8 cellular contexts compared by ENCODE assay signal in genomic region chr14:24806061-24806678, GRCh38.
A peak's percentile ranks its signal among the peaks of the same experiment; 100 is the strongest.
DNase-seq lines count a peak whose midpoint lies in the region; ATAC-seq and TF ChIP-seq lines count a peak whose summit lies in the region.

No MANE protein-coding gene starts in this region.

- peaks cover 4 to 12% of the 10 kb centered on the region in 2 donors for H3K27me3 Mint-ChIP-seq in stimulated activated naive B cell treated with anti-CD40 and anti-IgM and Interleukin-4, amounts not matched to agents 10 μg/mL and 1 μg/mL and 100 μg/mL, for 72 hours

- H4K8ac ChIP-seq in IMR-90 (ENCODE audit: low read depth in 2 of 2, low read length in 2 of 2) = no peak overlapping the region

- no peak overlapping the region for H2BK5ac ChIP-seq in IMR-90 (ENCODE audit: low read depth, low read length, poor library complexity, severe bottlenecking)

- TF ChIP-seq CTCF in AG04450 (IDR thresholded peaks at IDR 0.05; ENCODE audit: low read depth, low read length) (peak; percentile 83), GM13976 (IDR thresholded peaks at IDR 0.05; ENCODE audit: borderline replicate concordance, control extremely low read depth, extremely low read depth, insufficient read depth, missing control alignments) (peak; percentile 74), IMR-90 (conservative IDR thresholded peaks at IDR 0.05; ENCODE audit: low read depth, low read length) (peak; percentile 79), coronary artery (IDR thresholded peaks at IDR 0.05) (peak; percentile 50), right lobe of liver (IDR thresholded peaks at IDR 0.05) (peak; percentile 89 to 95 (median 92))

- in situ Hi-C loops in GM13976 (cut with MboI; ENCODE audit: low sequenced_read_pairs, unreplicated experiment) = loop anchor here (25.0 kb wide), 1 partner anchor 331 kb away; no protein-coding TSS in a partner anchor
- in situ Hi-C loops in IMR-90 (cut with MboI; ENCODE audit: low sequenced_read_pairs) = no loop called here

- no peak overlapping the region for H4K91ac ChIP-seq in IMR-90 (ENCODE audit: insufficient read depth, low read depth, low read length)

- no peaks in the 10 kb centered on the region for H3K79me1 ChIP-seq in IMR-90 (ENCODE audit: low read depth in 1 of 2, low read length in 2 of 2)

- peaks cover 2% of the 10 kb centered on the region; the same call in 1 of the 2 replicates for H3K4me1 ChIP-seq in IMR-90 (ENCODE audit: control insufficient read depth, insufficient read depth, low read length)
- no peaks in the 10 kb centered on the region; the same call in 1 of the 2 replicates for H3K4me1 ChIP-seq in SJSA1 (replicated peaks)
- peaks cover 0 to 29% (median 8%) of the 10 kb centered on the region in 4 donors for H3K4me1 ChIP-seq in right lobe of liver

- H3K23ac ChIP-seq in IMR-90 (ENCODE audit: low read depth, low read length) = no peak overlapping the region

- TF ChIP-seq POLR2A in IMR-90 (IDR thresholded peaks at IDR 0.05; ENCODE audit: low read depth, low read length) (0 out of 2 replicates have a peak, but pooled peaks have one; percentile 41), right lobe of liver (IDR thresholded peaks at IDR 0.05) (no peak)

- H3K36me3 Mint-ChIP-seq in stimulated activated naive B cell treated with anti-CD40 and anti-IgM and Interleukin-4, amounts not matched to agents 10 μg/mL and 1 μg/mL and 100 μg/mL, for 72 hours = no peaks in the 10 kb centered on the region

- dilution Hi-C loops in IMR-90 (cut with HindIII; ENCODE audit: low sequenced_read_pairs, unreplicated experiment) = no loop called here

- H3K9me3 ChIP-seq in AG04450 (ENCODE audit: control insufficient read depth, insufficient read depth, low read length) = no peaks in the 10 kb centered on the region
- no peaks in the 10 kb centered on the region for H3K9me3 ChIP-seq in IMR-90 (ENCODE audit: control insufficient read depth, insufficient read depth, low read length)
- no peaks in the 10 kb centered on the region for H3K9me3 ChIP-seq in SJSA1 (replicated peaks)
- H3K9me3 ChIP-seq in right lobe of liver = no peaks in the 10 kb centered on the region

- no TSS peak for BruUV-seq in IMR-90 (replicated peaks; lab: Mats Ljungman, UMichigan)

- WGBS in IMR-90 (ENCODE audit: extremely low coverage in 2 of 2, insufficient read length in 1 of 2), 2 experiments = 35% methylated on average over 2 of the region's 9 CpGs; no CpG with 5 or more reads in 1 of the 2 experiments
- WGBS in right lobe of liver (ENCODE audit: insufficient coverage, low coverage, low lambda C conversion rate, missing lambda C conversion rate) = 24% methylated on average over 7 of the region's 9 CpGs

- H3K4me3 ChIP-seq in AG04450 (ENCODE audit: low read depth, low read length) = no peak overlapping the region
- no peak overlapping the region for H3K4me3 ChIP-seq in IMR-90 (ENCODE audit: insufficient read depth, low read depth, low read length)
- H3K4me3 ChIP-seq in SJSA1 = no peak overlapping the region
- no peak overlapping the region for H3K4me3 ChIP-seq in coronary artery
- no peak overlapping the region for H3K4me3 ChIP-seq in right lobe of liver

- no peak overlapping the region for H3K14ac ChIP-seq in IMR-90 (replicated peaks; ENCODE audit: low read depth, low read length)

- no peak overlapping the region for H2BK15ac ChIP-seq in IMR-90 (ENCODE audit: low read depth, low read length)

- peak; percentile 67 for ATAC-seq in IMR-90 (ENCODE audit: low read depth)
- ATAC-seq in right lobe of liver = peak; percentile 68 to 84 (median 78)
- peak; percentile 57 to 59 for ATAC-seq in stimulated activated naive B cell treated with anti-CD40 and anti-IgM and Interleukin-4, amounts not matched to agents 10 μg/mL and 1 μg/mL and 100 μg/mL, for 72 hours (replicated peaks)
- no peak for ATAC-seq in HG03520 (IDR thresholded peaks at IDR 0.05; ENCODE audit: unreplicated experiment)

- no peak overlapping the region for H2AK9ac ChIP-seq in IMR-90 (replicated peaks; ENCODE audit: low read depth, low read length, poor library complexity)

- H3K9me3 Mint-ChIP-seq in stimulated activated naive B cell treated with anti-CD40 and anti-IgM and Interleukin-4, amounts not matched to agents 10 μg/mL and 1 μg/mL and 100 μg/mL, for 72 hours = no peaks in the 10 kb centered on the region

- H3K4me1 Mint-ChIP-seq in stimulated activated naive B cell treated with anti-CD40 and anti-IgM and Interleukin-4, amounts not matched to agents 10 μg/mL and 1 μg/mL and 100 μg/mL, for 72 hours = no peaks in the 10 kb centered on the region

- peak; percentile 91 for TF ChIP-seq RAD21 in IMR-90 (IDR thresholded peaks at IDR 0.05; ENCODE audit: low read length)

- H3K56ac ChIP-seq in IMR-90 (ENCODE audit: extremely low read depth, insufficient read depth, low read length) = no peak overlapping the region

- intact Hi-C loops in IMR-90 (cut with micrococcal nuclease) = loop anchor here (1.0 to 5.0 kb wide), 4 partner anchors 237 to 596 kb away; no protein-coding TSS in a partner anchor
- intact Hi-C loops in right lobe of liver (cut with DNase I) = loop anchor here (5.0 to 10.0 kb wide), 3 partner anchors 61 to 329 kb away; no protein-coding TSS in a partner anchor

- H3K27me3 ChIP-seq in AG04450 (ENCODE audit: control insufficient read depth, insufficient read depth, low read length) (no peaks in the 10 kb centered on the region), IMR-90 (ENCODE audit: control insufficient read depth, insufficient read depth, low read length) (no peaks in the 10 kb centered on the region), SJSA1 (replicated peaks) (no peaks in the 10 kb centered on the region; the same call in 1 of the 2 replicates), right lobe of liver (no peaks in the 10 kb centered on the region)

- peak; percentile 4 for DNase-seq in AG04450 (ENCODE audit: low read depth, low spot score)
- DNase-seq in GM13976 (ENCODE audit: low spot score) = peak; percentile 30
- peak; percentile 45 for DNase-seq in IMR-90
- DNase-seq in SJSA1 (ENCODE audit: low read depth in 1 of 2, low spot score in 2 of 2) = peak; percentile 42 to 52
- no peak for DNase-seq in coronary artery (ENCODE audit: low spot score)
- DNase-seq in right lobe of liver = peak; percentile 75 to 81 (median 81)
- DNase-seq in stimulated activated naive B cell treated with anti-CD40 and anti-IgM and Interleukin-4, amounts not matched to agents 10 μg/mL and 1 μg/mL and 100 μg/mL, for 72 hours = peak; percentile 24

- H2AK5ac ChIP-seq in IMR-90 (ENCODE audit: low read depth, low read length) = no peak overlapping the region

- H2AFZ ChIP-seq in IMR-90 (replicated peaks; ENCODE audit: low read length, poor library complexity) = no peak overlapping the region

- no peak overlapping the region for H3K27ac Mint-ChIP-seq in stimulated activated naive B cell treated with anti-CD40 and anti-IgM and Interleukin-4, amounts not matched to agents 10 μg/mL and 1 μg/mL and 100 μg/mL, for 72 hours

- no peaks in the 10 kb centered on the region for H3K36me3 ChIP-seq in IMR-90 (ENCODE audit: control insufficient read depth, insufficient read depth, low read length)
- no peaks in the 10 kb centered on the region for H3K36me3 ChIP-seq in SJSA1
- no peaks in the 10 kb centered on the region for H3K36me3 ChIP-seq in right lobe of liver

- no peak overlapping the region for H3K4ac ChIP-seq in IMR-90 (ENCODE audit: low read depth, low read length)

- no peaks in the 10 kb centered on the region for H4K20me1 ChIP-seq in IMR-90 (ENCODE audit: insufficient read depth, low read length)

- no peak overlapping the region for H4K5ac ChIP-seq in IMR-90 (ENCODE audit: low read depth, low read length)

- no peak overlapping the region for H3K27ac ChIP-seq in AG04450 (ENCODE audit: low read depth, low read length)
- no peak overlapping the region for H3K27ac ChIP-seq in IMR-90 (ENCODE audit: insufficient read depth, low read length)
- no peak overlapping the region for H3K27ac ChIP-seq in SJSA1
- no peak overlapping the region for H3K27ac ChIP-seq in coronary artery
- H3K27ac ChIP-seq in right lobe of liver = peak overlapping the region in 1 of 3 donors; percentile 82

- no peak overlapping the region for H3K4me2 ChIP-seq in IMR-90 (ENCODE audit: low read depth, low read length)

- H3K4me3 Mint-ChIP-seq in stimulated activated naive B cell treated with anti-CD40 and anti-IgM and Interleukin-4, amounts not matched to agents 10 μg/mL and 1 μg/mL and 100 μg/mL, for 72 hours = no peak overlapping the region

- H2BK120ac ChIP-seq in IMR-90 (ENCODE audit: low read depth, low read length) = no peak overlapping the region

- no peak overlapping the region for H2BK20ac ChIP-seq in IMR-90 (ENCODE audit: low read depth, low read length)

- no peak overlapping the region for H3K9ac ChIP-seq in IMR-90 (ENCODE audit: low read depth, low read length)

- POLR2A ChIA-PET in AG04450 (lab: Yijun Ruan, JAX) = no interaction called here
- POLR2A ChIA-PET in IMR-90 (lab: Charles Lee; ENCODE audit: unreplicated experiment) = no interaction called here

- no peaks in the 10 kb centered on the region for H3K9me1 ChIP-seq in IMR-90 (ENCODE audit: insufficient read depth, low read length)

- CTCF ChIA-PET in AG04450 (lab: Charles Lee) (interaction anchor here (0.6 to 3.9 kb wide), 11 partner anchors 16 to 346 kb away, joined by 3 to 43 read pairs (median 6); no protein-coding TSS in a partner anchor), IMR-90 (lab: Yijun Ruan, JAX) (interaction anchor here (0.9 to 1.2 kb wide), 2 partner anchors 326 to 328 kb away, joined by 4 read pairs; no protein-coding TSS in a partner anchor)

- H3K18ac ChIP-seq in IMR-90 (ENCODE audit: low read depth, low read length) = no peak overlapping the region

TF ChIP-seq in IMR-90, 13 proteins besides CTCF, POLR2A, EP300 and RAD21:
- TF ChIP-seq SMC3 (IDR thresholded peaks at IDR 0.05; ENCODE audit: low read depth, low read length) (peak; percentile 91), USF2 (IDR thresholded peaks at IDR 0.05; ENCODE audit: low read depth, low read length) (no peak), BHLHE40 (IDR thresholded peaks at IDR 0.05; ENCODE audit: low read depth, low read length) (no peak), ELK1 (IDR thresholded peaks at IDR 0.05; ENCODE audit: borderline replicate concordance, low read depth, low read length) (no peak)
